ENCODE assay signal across 11 cellular contexts in the genomic region with DNA sequence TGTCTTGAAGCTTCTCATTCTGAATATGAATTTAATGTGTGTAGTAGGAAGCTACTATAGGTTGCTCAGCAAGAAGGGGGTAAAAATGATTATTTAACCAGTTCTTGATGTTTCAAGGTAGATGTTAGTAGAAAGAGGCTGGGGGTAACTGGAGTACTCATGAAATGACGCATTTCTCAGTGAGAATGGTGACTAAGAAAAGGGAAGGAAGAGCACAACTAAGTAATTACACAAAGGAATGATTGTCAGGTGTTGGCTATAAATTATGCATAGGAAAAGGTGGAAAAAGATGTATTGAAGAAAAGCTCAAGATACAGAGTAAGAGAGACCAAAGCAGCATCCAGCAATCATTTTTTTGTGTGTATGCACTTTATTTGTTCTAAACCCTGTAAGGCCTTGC. TPM values are rescaled to one million over a fixed set of nuclear protein-coding genes. Genes with fewer than 3 reads are reported as not detected.
DNase-seq lines count a peak whose midpoint lies in the region; ATAC-seq, FAIRE-seq and TF ChIP-seq lines count a peak whose summit lies in the region.
"Had no signal": no experiment of that assay in that cellular context is flagged by ENCODE, and none has a peak within 500 bp of the region (broad histone marks: within the 10 kb centered on the region; RNA-seq: fewer than 3 reads in every experiment).

No MANE protein-coding gene starts in this region.

- peak overlapping the region in 3 of 5 donors; percentile 11 to 43 (median 11) for H3K4me3 Mint-ChIP-seq in immature natural killer cell

- ATAC-seq in GM18867 (IDR thresholded peaks at IDR 0.05; ENCODE audit: unreplicated experiment) = no peak
- ATAC-seq: upper lobe of right lung had no signal

- peak; percentile 45 for FAIRE-seq in H54 (lab: Jason Lieb, UNC)

- TF ChIP-seq CTCF in VCaP (conservative IDR thresholded peaks at IDR 0.05) = no peak

- peaks cover 26 to 35% of the 10 kb centered on the region in 2 donors for H3K4me1 Mint-ChIP-seq in immature natural killer cell

- H3K36me3 Mint-ChIP-seq in immature natural killer cell = peaks cover 0 to 5% (median 0%) of the 10 kb centered on the region in 3 donors

- DNase-seq in NCI-H1105 treated with DMSO at 0.1 percent for 48 hours (lab: John Stamatoyannopoulos, UW) = peak; percentile 71
- no peak for DNase-seq in NCI-H1105 (lab: John Stamatoyannopoulos, UW)
- no peak for DNase-seq in H54 (ENCODE audit: insufficient read length, low spot score)
- DNase-seq in immature natural killer cell = no peak
- DNase-seq in NCI-H1092 treated with DMSO at 0.1 percent for 48 hours (lab: John Stamatoyannopoulos, UW) = no peak
- no peak for DNase-seq in hypothalamus (lab: John Stamatoyannopoulos, UW)
- DNase-seq: midbrain, T1000, upper lobe of right lung had no signal

- H3K27ac ChIP-seq in VCaP = peak overlapping the region; percentile 99

- H3K27me3 Mint-ChIP-seq in immature natural killer cell (ENCODE audit: low read depth in 3 of 3) = peaks cover 11 to 17% (median 17%) of the 10 kb centered on the region in 3 donors

- peak overlapping the region in 3 of 6 donors; percentile 3 to 66 (median 54) for H3K27ac Mint-ChIP-seq in immature natural killer cell

- peaks cover 0 to 1% (median 0%) of the 10 kb centered on the region in 6 donors for H3K9me3 Mint-ChIP-seq in immature natural killer cell

- no peak for TF ChIP-seq POLR2A in H54 (IDR thresholded peaks at IDR 0.05; ENCODE audit: low read depth, low read length)

RNA-seq across cellular contexts. Expression of a gene that starts 1.4 kb away (rescaled TPM):
- polyA plus RNA-seq in immature natural killer cell = 10 to 100 TPM; 26.7 to 73.0 (median 64.8) TPM

RNA-seq across cellular contexts. Expression of a gene that starts 40.6 kb away (rescaled TPM):
- polyA plus RNA-seq in immature natural killer cell = under 1 TPM in 2 of 3 donors, not detected in 1; 0.33 to 0.62 TPM
